Comparison of ENCODE assay signal across 1 cellular context in the genomic region with DNA sequence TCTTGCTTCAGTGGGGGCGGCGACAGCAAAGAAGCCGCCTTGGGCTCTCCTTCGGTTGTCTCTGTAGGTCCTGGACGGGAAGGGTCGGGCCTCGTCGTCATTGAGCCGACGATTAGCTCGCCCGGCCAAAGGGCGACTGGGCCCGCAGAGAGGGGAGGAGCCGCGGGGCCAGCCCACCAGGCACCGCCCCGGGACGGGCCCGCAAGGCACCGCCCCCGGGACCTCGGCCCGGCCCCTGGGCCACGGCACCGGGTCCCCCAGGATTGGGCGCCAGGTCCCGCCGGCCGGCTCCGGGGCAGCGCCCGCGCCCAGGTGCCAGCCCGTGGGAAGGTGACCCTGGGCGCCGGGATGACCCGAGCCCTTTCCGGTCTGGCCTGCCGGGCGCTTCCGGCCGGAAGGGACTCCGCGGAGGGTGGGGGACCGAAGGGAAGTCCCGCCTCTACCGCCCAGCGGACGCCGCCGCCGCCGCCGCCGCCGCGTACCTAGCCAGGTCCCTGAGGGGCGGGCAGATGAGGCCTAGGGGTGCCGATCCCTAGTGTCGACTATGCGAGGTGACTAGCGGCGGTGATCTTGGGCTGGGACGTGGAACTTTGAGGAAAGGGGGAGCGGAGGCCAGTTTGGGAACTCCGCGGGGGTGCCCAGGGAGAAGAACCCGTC.
TF ChIP-seq lines count a peak whose summit lies in the region.

A gene (minus strand): TSS at position 371 of the 657 bp plus-strand sequence. CDS start 524 bp downstream, outside the sequence.
A gene with protein sequence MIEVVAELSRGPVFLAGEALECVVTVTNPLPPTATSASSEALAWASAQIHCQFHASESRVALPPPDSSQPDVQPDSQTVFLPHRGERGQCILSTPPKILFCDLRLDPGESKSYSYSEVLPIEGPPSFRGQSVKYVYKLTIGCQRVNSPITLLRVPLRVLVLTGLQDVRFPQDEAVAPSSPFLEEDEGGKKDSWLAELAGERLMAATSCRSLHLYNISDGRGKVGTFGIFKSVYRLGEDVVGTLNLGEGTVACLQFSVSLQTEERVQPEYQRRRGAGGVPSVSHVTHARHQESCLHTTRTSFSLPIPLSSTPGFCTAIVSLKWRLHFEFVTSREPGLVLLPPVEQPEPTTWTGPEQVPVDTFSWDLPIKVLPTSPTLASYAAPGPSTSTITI (plus strand): TSS at position 430 of the 657 bp plus-strand sequence. CDS start 469 bp downstream, outside the sequence.

TF ChIP-seq in K562, 482 proteins besides CTCF, POLR2A, EP300 and RAD21 (continued from another document and continues in another):
- TF ChIP-seq, protein P1, sequence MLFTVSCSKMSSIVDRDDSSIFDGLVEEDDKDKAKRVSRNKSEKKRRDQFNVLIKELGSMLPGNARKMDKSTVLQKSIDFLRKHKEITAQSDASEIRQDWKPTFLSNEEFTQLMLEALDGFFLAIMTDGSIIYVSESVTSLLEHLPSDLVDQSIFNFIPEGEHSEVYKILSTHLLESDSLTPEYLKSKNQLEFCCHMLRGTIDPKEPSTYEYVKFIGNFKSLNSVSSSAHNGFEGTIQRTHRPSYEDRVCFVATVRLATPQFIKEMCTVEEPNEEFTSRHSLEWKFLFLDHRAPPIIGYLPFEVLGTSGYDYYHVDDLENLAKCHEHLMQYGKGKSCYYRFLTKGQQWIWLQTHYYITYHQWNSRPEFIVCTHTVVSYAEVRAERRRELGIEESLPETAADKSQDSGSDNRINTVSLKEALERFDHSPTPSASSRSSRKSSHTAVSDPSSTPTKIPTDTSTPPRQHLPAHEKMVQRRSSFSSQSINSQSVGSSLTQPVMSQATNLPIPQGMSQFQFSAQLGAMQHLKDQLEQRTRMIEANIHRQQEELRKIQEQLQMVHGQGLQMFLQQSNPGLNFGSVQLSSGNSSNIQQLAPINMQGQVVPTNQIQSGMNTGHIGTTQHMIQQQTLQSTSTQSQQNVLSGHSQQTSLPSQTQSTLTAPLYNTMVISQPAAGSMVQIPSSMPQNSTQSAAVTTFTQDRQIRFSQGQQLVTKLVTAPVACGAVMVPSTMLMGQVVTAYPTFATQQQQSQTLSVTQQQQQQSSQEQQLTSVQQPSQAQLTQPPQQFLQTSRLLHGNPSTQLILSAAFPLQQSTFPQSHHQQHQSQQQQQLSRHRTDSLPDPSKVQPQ (CRISPR knock-in tag; IDR thresholded peaks at IDR 0.05; ENCODE audit: borderline replicate concordance) = no peak
- TF ChIP-seq KLF6 (CRISPR knock-in tag; IDR thresholded peaks at IDR 0.05; ENCODE audit: borderline replicate concordance) (no peak), ESRRA (IDR thresholded peaks at IDR 0.05; ENCODE audit: borderline replicate concordance, low read depth) (peak; percentile 97), SLC30A9 (CRISPR knock-in tag; IDR thresholded peaks at IDR 0.05) (no peak), SPI1 (IDR thresholded peaks at IDR 0.05; ENCODE audit: borderline replicate concordance, low read depth, low read length) (no peak), NFYB (IDR thresholded peaks at IDR 0.05; ENCODE audit: extremely low read depth, insufficient read length) (no peak), ZNF3 (CRISPR knock-in tag; IDR thresholded peaks at IDR 0.05) (no peak), MYC (IDR thresholded peaks at IDR 0.05; ENCODE audit: low read depth, low read length) (0 out of 2 replicates have a peak, but pooled peaks have one; percentile 18), MYC (CRISPR knock-in tag; IDR thresholded peaks at IDR 0.05; ENCODE audit: borderline replicate concordance, low read depth) (no peak), ZNF561 (CRISPR knock-in tag; conservative IDR thresholded peaks at IDR 0.05) (no peak), ZC3H4 (CRISPR knock-in tag; IDR thresholded peaks at IDR 0.05; ENCODE audit: borderline replicate concordance) (no peak), ETV5 (CRISPR knock-in tag; IDR thresholded peaks at IDR 0.05; ENCODE audit: low read depth) (peak; percentile 68), GTF2E2 (tag; IDR thresholded peaks at IDR 0.05) (0 out of 2 replicates have a peak, but pooled peaks have one; percentile 55), ZBTB7A (IDR thresholded peaks at IDR 0.05; ENCODE audit: borderline replicate concordance, control insufficient read depth, low read depth, low read length) (peak; percentile 26; the same call in 1 of the 2 replicates), ZNF197 (CRISPR knock-in tag; IDR thresholded peaks at IDR 0.05; ENCODE audit: low read depth) (no peak), CHD2 (IDR thresholded peaks at IDR 0.05; ENCODE audit: low read depth, low read length) (no peak), PTBP1 (IDR thresholded peaks at IDR 0.05; ENCODE audit: low read depth, low read length) (no peak), ZNF239 (CRISPR knock-in tag; IDR thresholded peaks at IDR 0.05) (no peak)
- TF ChIP-seq, protein P2, sequence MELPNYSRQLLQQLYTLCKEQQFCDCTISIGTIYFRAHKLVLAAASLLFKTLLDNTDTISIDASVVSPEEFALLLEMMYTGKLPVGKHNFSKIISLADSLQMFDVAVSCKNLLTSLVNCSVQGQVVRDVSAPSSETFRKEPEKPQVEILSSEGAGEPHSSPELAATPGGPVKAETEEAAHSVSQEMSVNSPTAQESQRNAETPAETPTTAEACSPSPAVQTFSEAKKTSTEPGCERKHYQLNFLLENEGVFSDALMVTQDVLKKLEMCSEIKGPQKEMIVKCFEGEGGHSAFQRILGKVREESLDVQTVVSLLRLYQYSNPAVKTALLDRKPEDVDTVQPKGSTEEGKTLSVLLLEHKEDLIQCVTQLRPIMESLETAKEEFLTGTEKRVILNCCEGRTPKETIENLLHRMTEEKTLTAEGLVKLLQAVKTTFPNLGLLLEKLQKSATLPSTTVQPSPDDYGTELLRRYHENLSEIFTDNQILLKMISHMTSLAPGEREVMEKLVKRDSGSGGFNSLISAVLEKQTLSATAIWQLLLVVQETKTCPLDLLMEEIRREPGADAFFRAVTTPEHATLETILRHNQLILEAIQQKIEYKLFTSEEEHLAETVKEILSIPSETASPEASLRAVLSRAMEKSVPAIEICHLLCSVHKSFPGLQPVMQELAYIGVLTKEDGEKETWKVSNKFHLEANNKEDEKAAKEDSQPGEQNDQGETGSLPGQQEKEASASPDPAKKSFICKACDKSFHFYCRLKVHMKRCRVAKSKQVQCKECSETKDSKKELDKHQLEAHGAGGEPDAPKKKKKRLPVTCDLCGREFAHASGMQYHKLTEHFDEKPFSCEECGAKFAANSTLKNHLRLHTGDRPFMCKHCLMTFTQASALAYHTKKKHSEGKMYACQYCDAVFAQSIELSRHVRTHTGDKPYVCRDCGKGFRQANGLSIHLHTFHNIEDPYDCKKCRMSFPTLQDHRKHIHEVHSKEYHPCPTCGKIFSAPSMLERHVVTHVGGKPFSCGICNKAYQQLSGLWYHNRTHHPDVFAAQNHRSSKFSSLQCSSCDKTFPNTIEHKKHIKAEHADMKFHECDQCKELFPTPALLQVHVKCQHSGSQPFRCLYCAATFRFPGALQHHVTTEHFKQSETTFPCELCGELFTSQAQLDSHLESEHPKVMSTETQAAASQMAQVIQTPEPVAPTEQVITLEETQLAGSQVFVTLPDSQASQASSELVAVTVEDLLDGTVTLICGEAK (IDR thresholded peaks at IDR 0.05) = peak; percentile 91
- TF ChIP-seq, protein P2 (CRISPR knock-in tag; IDR thresholded peaks at IDR 0.05) = no peak
- TF ChIP-seq, protein P3, sequence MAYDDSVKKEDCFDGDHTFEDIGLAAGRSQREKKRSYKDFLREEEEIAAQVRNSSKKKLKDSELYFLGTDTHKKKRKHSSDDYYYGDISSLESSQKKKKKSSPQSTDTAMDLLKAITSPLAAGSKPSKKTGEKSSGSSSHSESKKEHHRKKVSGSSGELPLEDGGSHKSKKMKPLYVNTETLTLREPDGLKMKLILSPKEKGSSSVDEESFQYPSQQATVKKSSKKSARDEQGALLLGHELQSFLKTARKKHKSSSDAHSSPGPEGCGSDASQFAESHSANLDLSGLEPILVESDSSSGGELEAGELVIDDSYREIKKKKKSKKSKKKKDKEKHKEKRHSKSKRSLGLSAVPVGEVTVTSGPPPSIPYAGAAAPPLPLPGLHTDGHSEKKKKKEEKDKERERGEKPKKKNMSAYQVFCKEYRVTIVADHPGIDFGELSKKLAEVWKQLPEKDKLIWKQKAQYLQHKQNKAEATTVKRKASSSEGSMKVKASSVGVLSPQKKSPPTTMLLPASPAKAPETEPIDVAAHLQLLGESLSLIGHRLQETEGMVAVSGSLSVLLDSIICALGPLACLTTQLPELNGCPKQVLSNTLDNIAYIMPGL (CRISPR knock-in tag; IDR thresholded peaks at IDR 0.05) = no peak
- TF ChIP-seq, protein P4, sequence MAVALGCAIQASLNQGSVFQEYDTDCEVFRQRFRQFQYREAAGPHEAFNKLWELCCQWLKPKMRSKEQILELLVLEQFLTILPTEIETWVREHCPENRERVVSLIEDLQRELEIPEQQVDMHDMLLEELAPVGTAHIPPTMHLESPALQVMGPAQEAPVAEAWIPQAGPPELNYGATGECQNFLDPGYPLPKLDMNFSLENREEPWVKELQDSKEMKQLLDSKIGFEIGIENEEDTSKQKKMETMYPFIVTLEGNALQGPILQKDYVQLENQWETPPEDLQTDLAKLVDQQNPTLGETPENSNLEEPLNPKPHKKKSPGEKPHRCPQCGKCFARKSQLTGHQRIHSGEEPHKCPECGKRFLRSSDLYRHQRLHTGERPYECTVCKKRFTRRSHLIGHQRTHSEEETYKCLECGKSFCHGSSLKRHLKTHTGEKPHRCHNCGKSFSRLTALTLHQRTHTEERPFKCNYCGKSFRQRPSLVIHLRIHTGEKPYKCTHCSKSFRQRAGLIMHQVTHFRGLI (CRISPR knock-in tag; IDR thresholded peaks at IDR 0.05) = no peak
- TF ChIP-seq, protein P5, sequence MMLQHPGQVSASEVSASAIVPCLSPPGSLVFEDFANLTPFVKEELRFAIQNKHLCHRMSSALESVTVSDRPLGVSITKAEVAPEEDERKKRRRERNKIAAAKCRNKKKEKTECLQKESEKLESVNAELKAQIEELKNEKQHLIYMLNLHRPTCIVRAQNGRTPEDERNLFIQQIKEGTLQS (IDR thresholded peaks at IDR 0.05) = no peak
- TF ChIP-seq, protein P5 (CRISPR knock-in tag; conservative IDR thresholded peaks at IDR 0.05) = no peak
- TF ChIP-seq, protein P6, sequence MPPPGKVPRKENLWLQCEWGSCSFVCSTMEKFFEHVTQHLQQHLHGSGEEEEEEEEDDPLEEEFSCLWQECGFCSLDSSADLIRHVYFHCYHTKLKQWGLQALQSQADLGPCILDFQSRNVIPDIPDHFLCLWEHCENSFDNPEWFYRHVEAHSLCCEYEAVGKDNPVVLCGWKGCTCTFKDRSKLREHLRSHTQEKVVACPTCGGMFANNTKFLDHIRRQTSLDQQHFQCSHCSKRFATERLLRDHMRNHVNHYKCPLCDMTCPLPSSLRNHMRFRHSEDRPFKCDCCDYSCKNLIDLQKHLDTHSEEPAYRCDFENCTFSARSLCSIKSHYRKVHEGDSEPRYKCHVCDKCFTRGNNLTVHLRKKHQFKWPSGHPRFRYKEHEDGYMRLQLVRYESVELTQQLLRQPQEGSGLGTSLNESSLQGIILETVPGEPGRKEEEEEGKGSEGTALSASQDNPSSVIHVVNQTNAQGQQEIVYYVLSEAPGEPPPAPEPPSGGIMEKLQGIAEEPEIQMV (tag; conservative IDR thresholded peaks at IDR 0.05; ENCODE audit: low read depth) = no peak; the same call in 1 of the 2 replicates
- TF ChIP-seq, protein P7, sequence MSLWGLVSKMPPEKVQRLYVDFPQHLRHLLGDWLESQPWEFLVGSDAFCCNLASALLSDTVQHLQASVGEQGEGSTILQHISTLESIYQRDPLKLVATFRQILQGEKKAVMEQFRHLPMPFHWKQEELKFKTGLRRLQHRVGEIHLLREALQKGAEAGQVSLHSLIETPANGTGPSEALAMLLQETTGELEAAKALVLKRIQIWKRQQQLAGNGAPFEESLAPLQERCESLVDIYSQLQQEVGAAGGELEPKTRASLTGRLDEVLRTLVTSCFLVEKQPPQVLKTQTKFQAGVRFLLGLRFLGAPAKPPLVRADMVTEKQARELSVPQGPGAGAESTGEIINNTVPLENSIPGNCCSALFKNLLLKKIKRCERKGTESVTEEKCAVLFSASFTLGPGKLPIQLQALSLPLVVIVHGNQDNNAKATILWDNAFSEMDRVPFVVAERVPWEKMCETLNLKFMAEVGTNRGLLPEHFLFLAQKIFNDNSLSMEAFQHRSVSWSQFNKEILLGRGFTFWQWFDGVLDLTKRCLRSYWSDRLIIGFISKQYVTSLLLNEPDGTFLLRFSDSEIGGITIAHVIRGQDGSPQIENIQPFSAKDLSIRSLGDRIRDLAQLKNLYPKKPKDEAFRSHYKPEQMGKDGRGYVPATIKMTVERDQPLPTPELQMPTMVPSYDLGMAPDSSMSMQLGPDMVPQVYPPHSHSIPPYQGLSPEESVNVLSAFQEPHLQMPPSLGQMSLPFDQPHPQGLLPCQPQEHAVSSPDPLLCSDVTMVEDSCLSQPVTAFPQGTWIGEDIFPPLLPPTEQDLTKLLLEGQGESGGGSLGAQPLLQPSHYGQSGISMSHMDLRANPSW (CRISPR knock-in tag; IDR thresholded peaks at IDR 0.05) = no peak
- TF ChIP-seq, protein P8, sequence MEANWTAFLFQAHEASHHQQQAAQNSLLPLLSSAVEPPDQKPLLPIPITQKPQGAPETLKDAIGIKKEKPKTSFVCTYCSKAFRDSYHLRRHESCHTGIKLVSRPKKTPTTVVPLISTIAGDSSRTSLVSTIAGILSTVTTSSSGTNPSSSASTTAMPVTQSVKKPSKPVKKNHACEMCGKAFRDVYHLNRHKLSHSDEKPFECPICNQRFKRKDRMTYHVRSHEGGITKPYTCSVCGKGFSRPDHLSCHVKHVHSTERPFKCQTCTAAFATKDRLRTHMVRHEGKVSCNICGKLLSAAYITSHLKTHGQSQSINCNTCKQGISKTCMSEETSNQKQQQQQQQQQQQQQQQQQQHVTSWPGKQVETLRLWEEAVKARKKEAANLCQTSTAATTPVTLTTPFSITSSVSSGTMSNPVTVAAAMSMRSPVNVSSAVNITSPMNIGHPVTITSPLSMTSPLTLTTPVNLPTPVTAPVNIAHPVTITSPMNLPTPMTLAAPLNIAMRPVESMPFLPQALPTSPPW (CRISPR knock-in tag; IDR thresholded peaks at IDR 0.05) = peak; percentile 80
